Comparison of ENCODE assay signal across 8 cellular contexts in the genomic region with DNA sequence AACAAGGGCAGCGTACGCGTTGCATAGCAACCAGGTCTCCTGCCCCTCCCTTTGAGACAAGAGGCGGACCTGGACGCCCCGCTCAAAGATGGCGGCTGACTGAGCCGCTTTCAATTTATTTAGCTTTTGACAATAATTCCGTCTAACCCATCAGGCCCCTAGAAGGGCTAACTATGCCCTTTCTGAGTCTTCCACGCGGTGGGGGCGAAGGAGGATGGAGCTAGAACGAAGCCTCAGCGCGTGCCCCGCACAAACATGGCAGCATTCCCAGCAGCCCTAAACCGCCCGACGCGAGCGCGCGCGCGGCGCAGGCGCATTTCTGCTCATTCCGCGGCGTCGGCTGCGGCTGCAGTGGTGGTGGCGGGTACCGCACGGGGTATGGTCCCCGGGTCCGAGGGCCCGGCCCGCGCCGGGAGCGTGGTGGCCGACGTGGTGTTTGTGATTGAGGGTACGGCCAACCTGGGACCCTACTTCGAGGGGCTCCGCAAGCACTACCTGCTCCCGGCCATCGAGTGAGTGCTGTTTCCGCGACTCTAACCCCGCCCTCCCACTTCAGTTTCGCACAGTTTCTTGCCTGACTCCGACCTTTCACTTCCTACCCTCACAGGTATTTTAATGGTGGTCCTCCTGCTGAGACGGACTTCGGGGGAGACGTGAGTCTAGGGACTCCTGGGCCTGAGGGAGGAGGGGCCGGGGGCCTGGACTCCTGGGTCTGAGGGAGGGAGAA. TPM values are rescaled to one million over a fixed set of nuclear protein-coding genes. Genes with fewer than 3 reads are reported as not detected.
A peak's percentile ranks its signal among the peaks of the same experiment; 100 is the strongest.
DNase-seq lines count a peak whose midpoint lies in the region; ATAC-seq and TF ChIP-seq lines count a peak whose summit lies in the region.

TSS of gene MED25 (plus strand) at position 326 of the 727 bp plus-strand sequence. CDS start at position 379, 53 bp downstream.

- peak; percentile 83 for DNase-seq in AG10803 (ENCODE audit: low read depth)
- DNase-seq in NCI-H345 (lab: John Stamatoyannopoulos, UW): peak; percentile 82
- DNase-seq in activated CD4-positive, alpha-beta T cell treated with anti-CD3 and anti-CD28 coated beads for 24 hours (ENCODE audit: low read depth in 2 of 2): peak; percentile 70 to 82
- DNase-seq in chondrocyte (ENCODE audit: low spot score): no peak
- DNase-seq in kidney epithelial cell (ENCODE audit: low read depth): peak; percentile 41
- DNase-seq in stimulated activated CD4-positive, alpha-beta T cell treated with anti-CD3 and anti-CD28 coated beads, Interleukin-15, amount 100 ng/mL, for 48 hours (ENCODE audit: low read depth in 2 of 2): peak; percentile 69 to 77

- peak within 1 kb of the TSS; percentile 100 for H3K27ac Mint-ChIP-seq in chondrocyte (ENCODE audit: unreplicated experiment)

- H3K4me3 ChIP-seq in AG10803 (ENCODE audit: low read length): peak within 1 kb of the TSS; percentile 99
- H3K4me3 ChIP-seq in kidney epithelial cell (ENCODE audit: low read depth, low read length): peak within 1 kb of the TSS; percentile 100

- peak within 1 kb of the TSS; percentile 97 for H3K4me3 Mint-ChIP-seq in chondrocyte (ENCODE audit: unreplicated experiment)

- TF ChIP-seq CTCF in AG10803 (conservative IDR thresholded peaks at IDR 0.05; ENCODE audit: low read length): no peak; the same call in 1 of the 2 replicates
- peak; percentile 56 for TF ChIP-seq CTCF in chondrocyte (IDR thresholded peaks at IDR 0.05)
- no peak for TF ChIP-seq CTCF in kidney epithelial cell (IDR thresholded peaks at IDR 0.05; ENCODE audit: insufficient read depth, low read length, poor library complexity, severe bottlenecking)

- ATAC-seq in GM18909 (IDR thresholded peaks at IDR 0.05; ENCODE audit: poor library complexity, unreplicated experiment): peak; percentile 76
- ATAC-seq in HG03196 (IDR thresholded peaks at IDR 0.05; ENCODE audit: unreplicated experiment): peak; percentile 77

- peaks cover 1% of the 10 kb centered on the region for H3K36me3 Mint-ChIP-seq in chondrocyte (ENCODE audit: low read depth)

- H3K27me3 Mint-ChIP-seq in chondrocyte (ENCODE audit: low read depth): no peaks in the 10 kb centered on the region

- no peaks in the 10 kb centered on the region for H3K27me3 ChIP-seq in kidney epithelial cell (ENCODE audit: control insufficient read depth, insufficient read depth, low read length)

- no peaks in the 10 kb centered on the region for H3K9me3 Mint-ChIP-seq in chondrocyte (ENCODE audit: low read depth)

- no peaks in the 10 kb centered on the region for H3K36me3 ChIP-seq in kidney epithelial cell (ENCODE audit: control insufficient read depth, insufficient read depth, low read length)

- H3K4me1 Mint-ChIP-seq in chondrocyte (ENCODE audit: low read depth): peaks cover 30% of the 10 kb centered on the region

RNA-seq across cellular contexts. Expression of gene MED25, which starts in this region (rescaled TPM):
- total RNA-seq in chondrocyte (40.0 to 44.6 TPM (median 40.1 TPM) in 3 replicates), kidney epithelial cell (31.6 and 34.5 TPM in 2 replicates)
